Comparison of ENCODE assay signal across 17 cellular contexts in the genomic region with DNA sequence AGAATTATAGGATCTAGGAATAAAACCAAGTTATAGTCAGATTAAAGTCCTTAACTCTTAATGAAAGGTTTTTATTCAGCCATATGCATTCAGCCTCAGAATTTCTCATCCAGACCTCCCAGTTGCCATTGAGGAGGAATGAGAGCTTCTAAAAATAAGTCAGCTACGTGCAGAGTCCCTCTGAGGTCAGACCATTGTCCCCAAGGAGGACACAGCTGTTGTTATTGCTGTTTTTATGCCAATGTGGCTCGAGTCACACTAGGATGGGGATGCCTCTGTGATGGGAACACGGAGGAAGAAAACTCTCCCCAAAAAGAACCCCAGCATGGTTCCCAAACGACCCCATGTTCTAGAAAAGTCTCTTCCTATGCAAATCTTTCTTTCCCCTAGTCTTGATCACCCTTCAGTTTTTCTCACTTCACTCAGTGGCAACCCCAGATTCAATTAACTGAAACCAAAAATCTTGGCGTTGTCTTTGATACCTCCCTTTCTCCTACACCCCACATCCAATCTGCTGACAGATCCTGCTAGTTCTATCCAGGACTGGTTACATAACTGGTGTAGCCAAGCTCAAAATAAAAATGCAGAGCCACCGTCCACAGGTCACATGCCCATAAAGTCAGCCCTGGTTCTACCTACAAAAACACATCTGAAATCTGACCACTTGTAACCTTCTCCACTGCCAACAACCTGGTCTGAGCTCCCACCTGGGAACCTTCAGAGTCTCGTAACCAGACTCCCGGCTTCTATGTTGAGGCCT.
"Had no signal": no experiment of that assay in that cellular context is flagged by ENCODE, and none has a peak within 500 bp of the region (broad histone marks: within the 10 kb centered on the region; RNA-seq: fewer than 3 reads in every experiment).

No MANE protein-coding gene starts in this region.

- H3K27ac ChIP-seq: coronary artery, esophagus muscularis mucosa, left lung, thyroid gland, upper lobe of right lung had no signal

- H3K4me3 ChIP-seq: coronary artery, esophagus muscularis mucosa, left lung, thyroid gland, upper lobe of right lung had no signal

- H3K27me3 ChIP-seq: left lung, thyroid gland, upper lobe of right lung had no signal

- DNase-seq: activated CD4-positive, alpha-beta T cell treated with anti-CD3 and anti-CD28 coated beads for 1 hour; activated CD4-positive, alpha-beta T cell treated with anti-CD3 and anti-CD28 coated beads, Interleukin-2, amount 50 U/mL, for 48 hours; activated effector memory CD4-positive, alpha-beta T cell treated with Interleukin-2 at 50 U/mL for 16 hours; activated naive CD4-positive, alpha-beta T cell treated with anti-CD3 and anti-CD28 coated beads for 36 hours; activated naive CD8-positive, alpha-beta T cell treated with anti-CD3 and anti-CD28 coated beads, Interleukin-2, amount 10 ng/mL, durations not matched to agents 7 days and 5 days; activated T-cell treated with anti-CD3 and anti-CD28 coated beads, Interleukin-2, amount 50 U/mL, for 72 hours; amniotic stem cell; cerebellar nuclear complex; left lung; stimulated activated CD4-positive, alpha-beta T cell treated with anti-CD3 and anti-CD28 coated beads, Interleukin-12 subunit alpha, Interleukin-12 subunit beta, amount 100 ng/mL, for 4 hours; stimulated activated CD4-positive, alpha-beta T cell treated with anti-CD3 and anti-CD28 coated beads, Interleukin-4, amount 100 ng/mL, for 4 hours; stimulated activated naive CD8-positive, alpha-beta T cell treated with anti-CD3 and anti-CD28 coated beads, Interleukin-15, Interleukin-2, amounts not matched to agents 100 U/mL and 50 U/mL, for 24 hours; T-helper 9 cell; thyroid gland; upper lobe of right lung had no signal

- H3K9me3 ChIP-seq: thyroid gland, upper lobe of right lung had no signal

- H3K36me3 ChIP-seq: esophagus muscularis mucosa, left lung, thyroid gland, upper lobe of right lung had no signal

- ATAC-seq: activated T-cell treated with anti-CD3 and anti-CD28 coated beads, Interleukin-2, amount 50 U/mL, for 72 hours; left lung; stimulated activated naive CD8-positive, alpha-beta T cell treated with anti-CD3 and anti-CD28 coated beads, Interleukin-15, Interleukin-2, amounts not matched to agents 100 U/mL and 50 U/mL, for 24 hours; upper lobe of right lung had no signal

- H3K4me1 ChIP-seq: left lung, thyroid gland, upper lobe of right lung had no signal
